20 cellular contexts compared by ENCODE assay signal in the genomic region with DNA sequence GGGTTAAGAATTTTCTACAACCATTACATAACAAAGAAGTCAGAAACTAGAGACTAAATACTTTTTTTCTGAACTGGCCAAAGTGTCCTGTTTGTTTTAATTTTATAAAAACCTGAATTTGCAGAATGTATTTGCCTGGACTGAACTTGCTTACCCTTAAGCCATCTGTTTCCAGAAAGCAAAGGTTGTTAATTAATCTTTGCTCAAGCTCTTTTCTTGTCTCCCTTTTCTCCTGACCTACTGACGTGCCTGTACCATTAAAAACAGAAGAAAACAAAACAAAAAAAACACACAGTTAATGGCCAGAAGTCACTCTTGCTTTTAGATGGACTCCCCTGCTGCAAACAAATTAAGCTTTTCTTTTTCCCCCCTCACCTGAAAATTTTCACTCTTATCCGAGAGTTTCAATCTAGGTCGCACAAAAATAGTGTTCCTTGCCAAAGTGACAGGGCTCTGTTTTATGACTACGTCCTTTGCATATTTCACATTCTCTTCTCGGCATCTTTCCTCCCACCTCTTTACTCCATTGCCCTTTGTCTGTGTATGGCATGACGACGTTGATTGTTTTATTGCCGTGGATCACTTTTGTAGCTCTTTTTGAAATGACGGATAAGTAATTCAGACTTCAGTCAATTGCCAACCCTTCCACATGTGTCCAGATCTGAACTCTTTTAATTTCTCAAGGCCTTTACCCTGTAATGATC.
"Had no signal": no experiment of that assay in that cellular context is flagged by ENCODE, and none has a peak within 500 bp of the region (broad histone marks: within the 10 kb centered on the region; RNA-seq: fewer than 3 reads in every experiment).

No MANE protein-coding gene starts in this region.

- H3K4me1 Mint-ChIP-seq: activated naive CD4-positive, alpha-beta T cell treated with anti-CD3 and anti-CD28 coated beads, Interleukin-2, amount 50 U/mL, for 24 hours; naive B cell had no signal

- H3K4me3 Mint-ChIP-seq: activated naive CD4-positive, alpha-beta T cell treated with anti-CD3 and anti-CD28 coated beads, Interleukin-2, amount 50 U/mL, for 24 hours; dendritic cell treated with granulocyte-macrophage colony-stimulating factor and Interleukin-4, amounts not matched to agents 40 ng/mL and 50 ng/mL, for 4 days; naive B cell had no signal

- H3K27me3 ChIP-seq: ascending aorta, tibial artery, vagina had no signal

- H3K36me3 Mint-ChIP-seq: activated naive CD4-positive, alpha-beta T cell treated with anti-CD3 and anti-CD28 coated beads, Interleukin-2, amount 50 U/mL, for 24 hours; naive B cell had no signal

- H3K9me3 ChIP-seq: ascending aorta, mucosa of descending colon, psoas muscle, tibial artery, vagina had no signal

- H3K27me3 Mint-ChIP-seq: activated naive CD4-positive, alpha-beta T cell treated with anti-CD3 and anti-CD28 coated beads, Interleukin-2, amount 50 U/mL, for 24 hours; dendritic cell treated with granulocyte-macrophage colony-stimulating factor and Interleukin-4, amounts not matched to agents 40 ng/mL and 50 ng/mL, for 4 days; naive B cell had no signal

- DNase-seq: activated CD4-positive, CD25-positive, alpha-beta regulatory T cell treated with anti-CD3 and anti-CD28 coated beads, Interleukin-2, amount 50 U/mL, for 72 hours; activated CD8-positive, alpha-beta memory T cell treated with anti-CD3 and anti-CD28 coated beads for 24 hours; activated CD8-positive, alpha-beta memory T cell treated with anti-CD3 and anti-CD28 coated beads, Interleukin-2, amount 50 U/mL, for 48 hours; activated gamma-delta T cell; activated T-cell treated with anti-CD3 and anti-CD28 coated beads, Interleukin-2, amount 50 U/mL, for 48 hours; effector CD8-positive, alpha-beta T cell; foreskin fibroblast; left ventricle myocardium superior; mucosa of descending colon; naive B cell; psoas muscle; stimulated activated naive CD4-positive, alpha-beta T cell; T-helper 2 cell; tibial artery had no signal

- H3K4me3 ChIP-seq: mucosa of descending colon, psoas muscle, tibial artery, vagina had no signal

- H3K36me3 ChIP-seq: ascending aorta, tibial artery, vagina had no signal

- H3K27ac Mint-ChIP-seq: activated naive CD4-positive, alpha-beta T cell treated with anti-CD3 and anti-CD28 coated beads, Interleukin-2, amount 50 U/mL, for 24 hours; dendritic cell treated with granulocyte-macrophage colony-stimulating factor and Interleukin-4, amounts not matched to agents 40 ng/mL and 50 ng/mL, for 4 days; naive B cell had no signal

- ATAC-seq: left ventricle myocardium superior, mucosa of descending colon, psoas muscle, sciatic nerve had no signal

- H3K4me1 ChIP-seq: ascending aorta, psoas muscle, tibial artery, vagina had no signal

- H3K27ac ChIP-seq: ascending aorta, psoas muscle, tibial artery, vagina, VCaP had no signal
